Comparison of ENCODE assay signal across 9 cellular contexts in genomic region chr6:27297857-27298730, GRCh38. TPM values are rescaled to one million over a fixed set of nuclear protein-coding genes. Genes with fewer than 3 reads are reported as not detected.
DNase-seq lines count a peak whose midpoint lies in the region; ATAC-seq, FAIRE-seq and TF ChIP-seq lines count a peak whose summit lies in the region.
"Had no signal": no experiment of that assay in that cellular context is flagged by ENCODE, and none has a peak within 500 bp of the region (broad histone marks: within the 10 kb centered on the region; RNA-seq: fewer than 3 reads in every experiment).

No MANE protein-coding gene starts in this region.

- peak overlapping the region; percentile 62 for H3K4me3 ChIP-seq in HUES48 (ENCODE audit: low read depth, low read length)
- peak overlapping the region; percentile 1 to 80 (median 72) for H3K4me3 ChIP-seq in keratinocyte (ENCODE audit: control insufficient read depth in 2 of 3, extremely low read depth in 1 of 3, insufficient read depth in 2 of 3, low read depth in 1 of 3, low read length in 3 of 3)
- no peak overlapping the region for H3K4me3 ChIP-seq in gastroesophageal sphincter
- no peak overlapping the region for H3K4me3 ChIP-seq in stomach

- TF ChIP-seq EP300 in gastroesophageal sphincter (IDR thresholded peaks at IDR 0.05) (no peak), stomach (IDR thresholded peaks at IDR 0.05) (no peak)

- intact Hi-C loops in stomach (cut with DNase I; ENCODE audit: low total_unique reads) = no loop called here

- DNase-seq in EH (ENCODE audit: low read depth) (peak; percentile 60), keratinocyte (ENCODE audit: low read depth, low spot score) (no peak), stomach (no peak)
- no peak for DNase-seq in activated T-cell treated with anti-CD3 and anti-CD28 coated beads, Interleukin-2, amount 50 U/mL, for 72 hours
- DNase-seq in NK-92 treated with Interleukin-12 subunit alpha and Interleukin-12 subunit beta, amount 100 ng/mL, for 24 hours (lab: John Stamatoyannopoulos, UW) = no peak

- WGBS in gastroesophageal sphincter (ENCODE audit: low coverage in 1 of 2), 2 donors = 19 to 20% methylated on average over 21 to 22 of the region's 22 CpGs
- 17 to 21% (median 19%) methylated on average over 22 of the region's 22 CpGs for WGBS in stomach, 5 donors

- peak overlapping the region; percentile 2 to 9 for H3K4me3 Mint-ChIP-seq in activated T-cell treated with anti-CD3 and anti-CD28 coated beads, Interleukin-2, amount 50 U/mL, for 72 hours

- H3K9me3 ChIP-seq in HUES48 (ENCODE audit: control insufficient read depth, insufficient read depth, low read length) (no peaks in the 10 kb centered on the region), keratinocyte (ENCODE audit: control insufficient read depth, low read depth, low read length) (no peaks in the 10 kb centered on the region), gastroesophageal sphincter (peaks cover 0 to 12% (median 0%) of the 10 kb centered on the region in 3 donors), stomach (peaks cover 0 to 33% (median 29%) of the 10 kb centered on the region in 4 donors)

- H3K4me1 ChIP-seq in HUES48 (ENCODE audit: control insufficient read depth, insufficient read depth, low read length) (no peaks in the 10 kb centered on the region), keratinocyte (ENCODE audit: control insufficient read depth, extremely low read depth, insufficient read depth, low read length) (peaks cover 9% of the 10 kb centered on the region), gastroesophageal sphincter (no peaks in the 10 kb centered on the region), stomach (peaks cover 0 to 3% (median 0%) of the 10 kb centered on the region in 4 donors)

- H3K27ac ChIP-seq in HUES48 (ENCODE audit: low read depth, low read length) = no peak overlapping the region
- H3K27ac ChIP-seq in keratinocyte (ENCODE audit: control insufficient read depth, insufficient read depth, low read length) = no peak overlapping the region
- no peak overlapping the region for H3K27ac ChIP-seq in gastroesophageal sphincter
- no peak overlapping the region for H3K27ac ChIP-seq in stomach

- no peak for FAIRE-seq in keratinocyte (lab: Jason Lieb, UNC)

- H3K9me3 Mint-ChIP-seq in activated T-cell treated with anti-CD3 and anti-CD28 coated beads, Interleukin-2, amount 50 U/mL, for 72 hours = peaks cover 6 to 7% of the 10 kb centered on the region in 2 donors

- ATAC-seq in activated T-cell treated with anti-CD3 and anti-CD28 coated beads, Interleukin-2, amount 50 U/mL, for 72 hours (replicated peaks in 1 of 2) = peak in 1 of 2 donors; percentile 22
- ATAC-seq in gastroesophageal sphincter (no peak), GM19351 (IDR thresholded peaks at IDR 0.05; ENCODE audit: unreplicated experiment) (no peak)

- H3K9ac ChIP-seq in HUES48 (ENCODE audit: low read depth, low read length) (peak overlapping the region; percentile 54; the same call in 1 of the 2 replicates), keratinocyte (ENCODE audit: control insufficient read depth, extremely low read depth, insufficient read depth, low read length) (no peak overlapping the region)

- no peaks in the 10 kb centered on the region for H3K9me1 ChIP-seq in keratinocyte (ENCODE audit: control insufficient read depth, extremely low read depth, insufficient read depth, low read length)

- no peaks in the 10 kb centered on the region for H3K79me2 ChIP-seq in keratinocyte (ENCODE audit: control insufficient read depth, insufficient read depth, low read length)

- H3K36me3 Mint-ChIP-seq in activated T-cell treated with anti-CD3 and anti-CD28 coated beads, Interleukin-2, amount 50 U/mL, for 72 hours (ENCODE audit: insufficient read depth in 2 of 2) = peaks cover 15 to 18% of the 10 kb centered on the region in 2 donors

- TF ChIP-seq CTCF in keratinocyte (optimal IDR thresholded peaks at IDR 0.05 in 1 of 3, IDR thresholded peaks at IDR 0.05 in 1 of 3, conservative IDR thresholded peaks at IDR 0.05 in 1 of 3; ENCODE audit: extremely low read depth in 1 of 3, insufficient read depth in 2 of 3, low read length in 3 of 3) (no peak), gastroesophageal sphincter (IDR thresholded peaks at IDR 0.05) (no peak), stomach (IDR thresholded peaks at IDR 0.05) (no peak)

- H3K27ac Mint-ChIP-seq in activated T-cell treated with anti-CD3 and anti-CD28 coated beads, Interleukin-2, amount 50 U/mL, for 72 hours = peak overlapping the region; percentile 8

- H4K20me1 ChIP-seq in keratinocyte (ENCODE audit: control insufficient read depth, extremely low read depth, insufficient read depth, low read length) = no peaks in the 10 kb centered on the region

- peak overlapping the region; percentile 93 for H3K4me2 ChIP-seq in keratinocyte (ENCODE audit: control insufficient read depth, extremely low read depth, insufficient read depth, low read depth, low read length)

- H3K36me3 ChIP-seq in HUES48 (ENCODE audit: control insufficient read depth, insufficient read depth, low read length) = no peaks in the 10 kb centered on the region
- H3K36me3 ChIP-seq in keratinocyte (ENCODE audit: control insufficient read depth in 2 of 2, extremely low read depth in 1 of 2, insufficient read depth in 2 of 2, low read length in 2 of 2) = no peaks in the 10 kb centered on the region
- no peaks in the 10 kb centered on the region for H3K36me3 ChIP-seq in gastroesophageal sphincter
- no peaks in the 10 kb centered on the region for H3K36me3 ChIP-seq in stomach

- H3K4me1 Mint-ChIP-seq in activated T-cell treated with anti-CD3 and anti-CD28 coated beads, Interleukin-2, amount 50 U/mL, for 72 hours (ENCODE audit: low read depth) = peaks cover 31% of the 10 kb centered on the region

- peaks cover 14% of the 10 kb centered on the region for H3K27me3 ChIP-seq in HUES48 (ENCODE audit: control insufficient read depth, insufficient read depth, low read length)
- no peaks in the 10 kb centered on the region for H3K27me3 ChIP-seq in keratinocyte (ENCODE audit: control insufficient read depth, extremely low read depth, insufficient read depth, low read length)
- peaks cover 100% of the 10 kb centered on the region for H3K27me3 ChIP-seq in gastroesophageal sphincter
- peaks cover 21 to 100% (median 71%) of the 10 kb centered on the region in 3 donors for H3K27me3 ChIP-seq in stomach

- dilution Hi-C loops in keratinocyte (cut with MboI; ENCODE audit: extremely low pct_ligation_motif_present, low sequenced_read_pairs) = no loop called here

- TF ChIP-seq POLR2A in gastroesophageal sphincter (IDR thresholded peaks at IDR 0.05) (no peak), stomach (IDR thresholded peaks at IDR 0.05) (no peak)

- peak overlapping the region; percentile 73 for H2AFZ ChIP-seq in keratinocyte (ENCODE audit: control insufficient read depth, low read length)

- peaks cover 98% of the 10 kb centered on the region for H3K27me3 Mint-ChIP-seq in activated T-cell treated with anti-CD3 and anti-CD28 coated beads, Interleukin-2, amount 50 U/mL, for 72 hours (ENCODE audit: low read depth)

RNA-seq across cellular contexts. Expression of gene POM121L2, which starts 14.0 kb away (rescaled TPM):
- total RNA-seq in activated T-cell treated with anti-CD3 and anti-CD28 coated beads, Interleukin-2, amount 50 U/mL, for 72 hours = not detected
- 0.01 TPM in 1 of 3 replicates, not detected in the others for polyA plus RNA-seq in keratinocyte
- not detected for polyA plus RNA-seq in keratinocyte (2011; ENCODE audit: low read depth)
- not detected in 2 replicates for polyA plus RNA-seq in keratinocyte (2011; cell fraction: cytosol; rRNA removed)
- 0.03 and 0.04 TPM in 2 replicates for polyA plus RNA-seq in keratinocyte (2011; cell fraction: nucleus; rRNA removed)
- polyA plus RNA-seq in keratinocyte (2012; ENCODE audit: low replicate concordance) = not detected in 2 replicates
- not detected in 3 replicates for polyA minus RNA-seq in keratinocyte
- not detected for polyA minus RNA-seq in keratinocyte (2011; cell fraction: cytosol; rRNA and poly(A)+ RNA removed)
- not detected in 2 replicates for polyA minus RNA-seq in keratinocyte (2011; cell fraction: nucleus; rRNA and poly(A)+ RNA removed)
- total RNA-seq in gastroesophageal sphincter = not detected
- total RNA-seq in stomach = not detected
- polyA plus RNA-seq in stomach = not detected
- total RNA-seq: lung microvascular endothelial cell had no signal

RNA-seq across cellular contexts. Expression of gene PRSS16, which starts 50.6 kb away (rescaled TPM):
- total RNA-seq in activated T-cell treated with anti-CD3 and anti-CD28 coated beads, Interleukin-2, amount 50 U/mL, for 72 hours = 1 to 10 TPM; 5.3 to 5.6 TPM
- polyA plus RNA-seq in keratinocyte (7.5 to 8.9 TPM (median 8.7 TPM) in 3 replicates), stomach (10 to 100 TPM in 2 of 3 donors, 1 to 10 TPM in 1; 7.4 to 23.7 (median 18.5) TPM)
- polyA plus RNA-seq in keratinocyte (2011; ENCODE audit: low read depth) = 1.1 TPM
- 7.9 and 8.4 TPM in 2 replicates for polyA plus RNA-seq in keratinocyte (2011; cell fraction: cytosol; rRNA removed)
- 9.1 and 9.9 TPM in 2 replicates for polyA plus RNA-seq in keratinocyte (2011; cell fraction: nucleus; rRNA removed)
- 4.3 and 5.6 TPM in 2 replicates for polyA plus RNA-seq in keratinocyte (2012; ENCODE audit: low replicate concordance)
- polyA minus RNA-seq in keratinocyte = 4.5 to 9.8 TPM (median 5.2 TPM) in 3 replicates
- polyA minus RNA-seq in keratinocyte (2011; cell fraction: cytosol; rRNA and poly(A)+ RNA removed) = 3.5 TPM
- 2.3 and 2.4 TPM in 2 replicates for polyA minus RNA-seq in keratinocyte (2011; cell fraction: nucleus; rRNA and poly(A)+ RNA removed)
- total RNA-seq in gastroesophageal sphincter (1 to 10 TPM in 1 of 4 donors, not detected in 3; 2.3 TPM), stomach (10 to 100 TPM in 2 of 5 donors, 1 to 10 TPM in 2, not detected in 1; 2.2 to 36.2 (median 11.3) TPM)
- total RNA-seq: lung microvascular endothelial cell had no signal

Comparison
In these comparisons a context has a peak if more than half of its experiments do, and no peak if none do; other contexts are left out.
1. H3K4me3 ChIP-seq: peak in HUES48 (single experiment) and keratinocyte (3 of 3); none in gastroesophageal sphincter (0 of 2) and stomach (0 of 4).